In genomic region chr14:33110737-33111443, GRCh38 we compare ENCODE assay signal across 21 cellular contexts.
A peak's percentile ranks its signal among the peaks of the same experiment; 100 is the strongest.
DNase-seq lines count a peak whose midpoint lies in the region; ATAC-seq, FAIRE-seq and TF ChIP-seq lines count a peak whose summit lies in the region.
"Had no signal": no experiment of that assay in that cellular context is flagged by ENCODE, and none has a peak within 500 bp of the region (broad histone marks: within the 10 kb centered on the region; RNA-seq: fewer than 3 reads in every experiment).

No MANE protein-coding gene starts in this region.

- H3K27me3 Mint-ChIP-seq in activated T-helper 1 cell treated with anti-CD3 and anti-CD28 coated beads, Interleukin-12 subunit alpha, Interleukin-12 subunit beta, Interleukin-2, Interleukin-4 antibody, amounts not matched to agents 30 ng/mL and 10 ng/mL and 1 ng/mL, durations not matched to agents 14 hours and 24 hours and 36 hours (ENCODE audit: insufficient read depth) = no peaks in the 10 kb centered on the region

- H3K9ac ChIP-seq in HepG2 (ENCODE audit: insufficient read depth, low read depth, low read length) = no peak overlapping the region

- H3K36me3 Mint-ChIP-seq in activated T-helper 1 cell treated with anti-CD3 and anti-CD28 coated beads, Interleukin-12 subunit alpha, Interleukin-12 subunit beta, Interleukin-2, Interleukin-4 antibody, amounts not matched to agents 30 ng/mL and 10 ng/mL and 1 ng/mL, durations not matched to agents 14 hours and 24 hours and 36 hours (ENCODE audit: low read depth) = no peaks in the 10 kb centered on the region
- H3K36me3 Mint-ChIP-seq: CD8-positive, alpha-beta T cell had no signal

- POLR2A ChIA-PET in HepG2 (lab: Yijun Ruan, JAX) = no interaction called here

- 20% methylated on average over 8 of the region's 8 CpGs for WGBS in HepG2 (ENCODE audit: low lambda C conversion rate)
- WGBS in right lobe of liver (ENCODE audit: insufficient coverage, low coverage, low lambda C conversion rate, missing lambda C conversion rate) = 53% methylated on average over 6 of the region's 8 CpGs
- WGBS in aorta, 2 donors = 54 to 58% methylated on average over 8 of the region's 8 CpGs

- DNase-seq in HepG2 (ENCODE audit: low spot score) (no peak), right lobe of liver (no peak), iPS-NIHi11 (ENCODE audit: low spot score) (peak; percentile 10), aorta (no peak), DMS79 treated with DMSO at 0.1 percent for 48 hours (lab: John Stamatoyannopoulos, UW) (no peak)
- DNase-seq in activated T-helper 1 cell treated with anti-CD3 and anti-CD28 coated beads, Interleukin-12 subunit alpha, Interleukin-12 subunit beta, Interleukin-2, Interleukin-4 antibody, amounts not matched to agents 30 ng/mL and 10 ng/mL and 1 ng/mL, durations not matched to agents 14 hours and 24 hours and 36 hours (ENCODE audit: low spot score) = no peak
- DNase-seq in stimulated activated CD4-positive, alpha-beta T cell treated with anti-CD3 and anti-CD28 coated beads, Interleukin-4, amount 100 ng/mL, for 1 hour = no peak
- DNase-seq: 8988T; AML-193; CD8-positive, alpha-beta T cell; GDM1; GOT3; IMR-90; NCI-H1417 treated with DMSO at 0.1 percent for 48 hours; NCI-H187; PC-9; SHP77 treated with DMSO at 0.1 percent for 48 hours had no signal

- TF ChIP-seq CTCF in HepG2 (CRISPR knock-in tag; IDR thresholded peaks at IDR 0.05) = no peak
- no peak for TF ChIP-seq CTCF in right lobe of liver (IDR thresholded peaks at IDR 0.05)

- in situ Hi-C loops in HepG2 (cut with HindIII; ENCODE audit: extremely low pct_ligation_motif_present, low pct_unique_long_range_greater_than_20kb) = no loop called here

- H3K27me3 ChIP-seq in HepG2 (ENCODE audit: control insufficient read depth in 1 of 2, insufficient read depth in 2 of 2, low read length in 2 of 2) = no peaks in the 10 kb centered on the region
- H3K27me3 ChIP-seq in right lobe of liver = no peaks in the 10 kb centered on the region
- H3K27me3 ChIP-seq in aorta (ENCODE audit: control insufficient read depth in 1 of 2, insufficient read depth in 2 of 2, low read length in 1 of 2) = no peaks in the 10 kb centered on the region

- no peaks in the 10 kb centered on the region for H3K36me3 ChIP-seq in HepG2 (replicated peaks in 1 of 2; ENCODE audit: control insufficient read depth in 1 of 2, insufficient read depth in 2 of 2, low read length in 2 of 2)
- no peaks in the 10 kb centered on the region for H3K36me3 ChIP-seq in right lobe of liver
- H3K36me3 ChIP-seq in aorta (ENCODE audit: control insufficient read depth in 1 of 2, insufficient read depth in 2 of 2, low read length in 1 of 2) = no peaks in the 10 kb centered on the region

- H3K4me1 Mint-ChIP-seq in activated T-helper 1 cell treated with anti-CD3 and anti-CD28 coated beads, Interleukin-12 subunit alpha, Interleukin-12 subunit beta, Interleukin-2, Interleukin-4 antibody, amounts not matched to agents 30 ng/mL and 10 ng/mL and 1 ng/mL, durations not matched to agents 14 hours and 24 hours and 36 hours (ENCODE audit: low read depth) = no peaks in the 10 kb centered on the region

- H2AFZ ChIP-seq in HepG2 (ENCODE audit: low read length) = no peak overlapping the region
- H2AFZ ChIP-seq: PC-9 had no signal

- no peaks in the 10 kb centered on the region for H3K79me2 ChIP-seq in HepG2 (ENCODE audit: insufficient read depth, low read length)

- CTCF ChIA-PET in HepG2 (lab: Yijun Ruan, JAX; ENCODE audit: low intra/inter-chr PET ratio, low total read pairs) = no interaction called here

- no peaks in the 10 kb centered on the region for H3K4me1 ChIP-seq in HepG2 (ENCODE audit: insufficient read depth, low read length)
- no peaks in the 10 kb centered on the region for H3K4me1 ChIP-seq in right lobe of liver
- no peaks in the 10 kb centered on the region for H3K4me1 ChIP-seq in aorta (ENCODE audit: control insufficient read depth in 1 of 2, insufficient read depth in 2 of 2, low read length in 2 of 2)

- H3K27ac ChIP-seq in HepG2 (ENCODE audit: extremely low read length, insufficient read depth, low read length) = no peak overlapping the region
- no peak overlapping the region for H3K27ac ChIP-seq in right lobe of liver
- no peak overlapping the region for H3K27ac ChIP-seq in aorta (ENCODE audit: low read depth in 1 of 2, low read length in 2 of 2)
- H3K27ac ChIP-seq: PC-9, RWPE1, SK-N-MC had no signal

- TF ChIP-seq POLR2A in HepG2 (IDR thresholded peaks at IDR 0.05; ENCODE audit: insufficient read depth in 1 of 2, low read depth in 2 of 2, low read length in 2 of 2) = no peak
- no peak for TF ChIP-seq POLR2A in right lobe of liver (IDR thresholded peaks at IDR 0.05)

- H3K4me3 Mint-ChIP-seq in activated T-helper 1 cell treated with anti-CD3 and anti-CD28 coated beads, Interleukin-12 subunit alpha, Interleukin-12 subunit beta, Interleukin-2, Interleukin-4 antibody, amounts not matched to agents 30 ng/mL and 10 ng/mL and 1 ng/mL, durations not matched to agents 14 hours and 24 hours and 36 hours = no peak overlapping the region
- H3K4me3 Mint-ChIP-seq: CD8-positive, alpha-beta T cell had no signal

- no peaks in the 10 kb centered on the region for H4K20me1 ChIP-seq in HepG2 (ENCODE audit: insufficient read depth, low read length)

- peak overlapping the region; percentile 40 for H3K27ac Mint-ChIP-seq in activated T-helper 1 cell treated with anti-CD3 and anti-CD28 coated beads, Interleukin-12 subunit alpha, Interleukin-12 subunit beta, Interleukin-2, Interleukin-4 antibody, amounts not matched to agents 30 ng/mL and 10 ng/mL and 1 ng/mL, durations not matched to agents 14 hours and 24 hours and 36 hours
- H3K27ac Mint-ChIP-seq: CD8-positive, alpha-beta T cell had no signal

- FAIRE-seq in HepG2 (lab: Jason Lieb, UNC) = no peak
- FAIRE-seq: GM18507 had no signal

- intact Hi-C loops in HepG2 (cut with micrococcal nuclease; ENCODE audit: unreplicated experiment) = no loop called here
- intact Hi-C loops in right lobe of liver (cut with DNase I) = no loop called here
- intact Hi-C loops in activated T-helper 1 cell treated with anti-CD3 and anti-CD28 coated beads, Interleukin-12 subunit alpha, Interleukin-12 subunit beta, Interleukin-2, Interleukin-4 antibody, amounts not matched to agents 30 ng/mL and 10 ng/mL and 1 ng/mL, durations not matched to agents 14 hours and 24 hours and 36 hours (cut with micrococcal nuclease) = no loop called here
- intact Hi-C loops in aorta (cut with DNase I) = no loop called here

- BruUV-seq in HepG2 (replicated peaks; lab: Mats Ljungman, UMichigan) = no TSS peak

- no peak overlapping the region for H3K4me2 ChIP-seq in HepG2 (ENCODE audit: low read depth, low read length)
- H3K4me2 ChIP-seq: PC-9 had no signal

- ATAC-seq in HepG2 (no peak), right lobe of liver (no peak), aorta (ENCODE audit: low FRiP score) (peak; percentile 29), GM18870 (IDR thresholded peaks at IDR 0.05; ENCODE audit: unreplicated experiment) (no peak)
- ATAC-seq: CD8-positive, alpha-beta T cell had no signal

- peaks cover 25% of the 10 kb centered on the region for H3K9me3 ChIP-seq in HepG2 (ENCODE audit: low read length)
- H3K9me3 ChIP-seq in right lobe of liver = no peaks in the 10 kb centered on the region
- H3K9me3 ChIP-seq in aorta (ENCODE audit: control insufficient read depth, low read length) = no peaks in the 10 kb centered on the region

- no peak for TF ChIP-seq RAD21 in HepG2 (CRISPR knock-in tag; IDR thresholded peaks at IDR 0.05)

- no peak overlapping the region for H3K4me3 ChIP-seq in HepG2 (replicated peaks in 1 of 3; ENCODE audit: insufficient read depth in 1 of 3, low read depth in 2 of 3, low read length in 3 of 3)
- H3K4me3 ChIP-seq in right lobe of liver = no peak overlapping the region
- no peak overlapping the region for H3K4me3 ChIP-seq in aorta (ENCODE audit: low read length in 2 of 2)
- H3K4me3 ChIP-seq: PC-9, SK-N-MC had no signal

- H3K9me3 Mint-ChIP-seq in activated T-helper 1 cell treated with anti-CD3 and anti-CD28 coated beads, Interleukin-12 subunit alpha, Interleukin-12 subunit beta, Interleukin-2, Interleukin-4 antibody, amounts not matched to agents 30 ng/mL and 10 ng/mL and 1 ng/mL, durations not matched to agents 14 hours and 24 hours and 36 hours = peaks cover 7% of the 10 kb centered on the region

- TF ChIP-seq EP300 in HepG2 (IDR thresholded peaks at IDR 0.05; ENCODE audit: low read depth in 2 of 2, low read length in 2 of 2) (no peak), HepG2 (CRISPR knock-in tag; IDR thresholded peaks at IDR 0.05; ENCODE audit: borderline replicate concordance) (no peak)

TF ChIP-seq in HepG2, 621 proteins besides CTCF, POLR2A, EP300 and RAD21 (continues in another document):
- TF ChIP-seq ZNF709 (CRISPR knock-in tag; IDR thresholded peaks at IDR 0.05) = no peak
- TF ChIP-seq NR2C2 (CRISPR knock-in tag; IDR thresholded peaks at IDR 0.05; ENCODE audit: borderline replicate concordance) = no peak
- no peak for TF ChIP-seq NKX3-1 (CRISPR knock-in tag; IDR thresholded peaks at IDR 0.05)
- 0 out of 2 replicates have a peak, but pooled peaks have one; percentile 30 for TF ChIP-seq MAFF (IDR thresholded peaks at IDR 0.05; ENCODE audit: low read depth, low read length)
- TF ChIP-seq ARNTL (CRISPR knock-in tag; IDR thresholded peaks at IDR 0.05) = no peak
- TF ChIP-seq, protein P1, sequence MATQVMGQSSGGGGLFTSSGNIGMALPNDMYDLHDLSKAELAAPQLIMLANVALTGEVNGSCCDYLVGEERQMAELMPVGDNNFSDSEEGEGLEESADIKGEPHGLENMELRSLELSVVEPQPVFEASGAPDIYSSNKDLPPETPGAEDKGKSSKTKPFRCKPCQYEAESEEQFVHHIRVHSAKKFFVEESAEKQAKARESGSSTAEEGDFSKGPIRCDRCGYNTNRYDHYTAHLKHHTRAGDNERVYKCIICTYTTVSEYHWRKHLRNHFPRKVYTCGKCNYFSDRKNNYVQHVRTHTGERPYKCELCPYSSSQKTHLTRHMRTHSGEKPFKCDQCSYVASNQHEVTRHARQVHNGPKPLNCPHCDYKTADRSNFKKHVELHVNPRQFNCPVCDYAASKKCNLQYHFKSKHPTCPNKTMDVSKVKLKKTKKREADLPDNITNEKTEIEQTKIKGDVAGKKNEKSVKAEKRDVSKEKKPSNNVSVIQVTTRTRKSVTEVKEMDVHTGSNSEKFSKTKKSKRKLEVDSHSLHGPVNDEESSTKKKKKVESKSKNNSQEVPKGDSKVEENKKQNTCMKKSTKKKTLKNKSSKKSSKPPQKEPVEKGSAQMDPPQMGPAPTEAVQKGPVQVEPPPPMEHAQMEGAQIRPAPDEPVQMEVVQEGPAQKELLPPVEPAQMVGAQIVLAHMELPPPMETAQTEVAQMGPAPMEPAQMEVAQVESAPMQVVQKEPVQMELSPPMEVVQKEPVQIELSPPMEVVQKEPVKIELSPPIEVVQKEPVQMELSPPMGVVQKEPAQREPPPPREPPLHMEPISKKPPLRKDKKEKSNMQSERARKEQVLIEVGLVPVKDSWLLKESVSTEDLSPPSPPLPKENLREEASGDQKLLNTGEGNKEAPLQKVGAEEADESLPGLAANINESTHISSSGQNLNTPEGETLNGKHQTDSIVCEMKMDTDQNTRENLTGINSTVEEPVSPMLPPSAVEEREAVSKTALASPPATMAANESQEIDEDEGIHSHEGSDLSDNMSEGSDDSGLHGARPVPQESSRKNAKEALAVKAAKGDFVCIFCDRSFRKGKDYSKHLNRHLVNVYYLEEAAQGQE (IDR thresholded peaks at IDR 0.05; ENCODE audit: borderline replicate concordance in 1 of 2, low read depth in 1 of 2, low read length in 2 of 2) = no peak
